13 cellular contexts compared by ENCODE assay signal in genomic region chr15:96351801-96352593, GRCh38. TPM values are rescaled to one million over a fixed set of nuclear protein-coding genes. Genes with fewer than 3 reads are reported as not detected.
A peak's percentile ranks its signal among the peaks of the same experiment; 100 is the strongest.
DNase-seq lines count a peak whose midpoint lies in the region; ATAC-seq, FAIRE-seq and TF ChIP-seq lines count a peak whose summit lies in the region.
"Had no signal": no experiment of that assay in that cellular context is flagged by ENCODE, and none has a peak within 500 bp of the region (broad histone marks: within the 10 kb centered on the region; RNA-seq: fewer than 3 reads in every experiment).

No MANE protein-coding gene starts in this region.

- H3K4me3 ChIP-seq in GM12878 (no peak overlapping the region), hepatocyte (no peak overlapping the region), psoas muscle (peak overlapping the region; percentile 30)
- H3K4me3 ChIP-seq: BLaER1, SJCRH30 had no signal

- DNase-seq in GM10248 (ENCODE audit: extremely low spot score), result no peak
- no peak for DNase-seq in GM12878 (ENCODE audit: low read depth, low spot score)
- DNase-seq in hepatocyte (ENCODE audit: low spot score), result no peak
- DNase-seq in psoas muscle, result peak in 1 of 2 donors; percentile 55
- DNase-seq in activated gamma-delta T cell (lab: John Stamatoyannopoulos, UW), result no peak
- no peak for DNase-seq in naive thymus-derived CD8-positive, alpha-beta T cell
- DNase-seq in HPDE6-E6E7 (ENCODE audit: extremely low spot score), result no peak
- DNase-seq: NCI-H2171, SJCRH30 had no signal

- H3K27me3 Mint-ChIP-seq in naive thymus-derived CD8-positive, alpha-beta T cell, result peaks cover 51 to 69% (median 62%) of the 10 kb centered on the region in 5 donors

- RAD21 ChIA-PET in GM12878 (lab: Charles Lee; ENCODE audit: unreplicated experiment), result interaction anchor here (1.3 to 11.4 kb wide), 2 partner anchors 11 to 23 kb away, joined by 4 to 124 read pairs; partner anchors contain the start of gene NR2F2

- peaks cover 4% of the 10 kb centered on the region; the same call in 1 of the 2 replicates for H3K4me1 ChIP-seq in GM12878 (ENCODE audit: control insufficient read depth, insufficient read depth, low read length)
- peaks cover 5% of the 10 kb centered on the region for H3K4me1 ChIP-seq in hepatocyte (ENCODE audit: insufficient read depth)
- peaks cover 3% of the 10 kb centered on the region for H3K4me1 ChIP-seq in psoas muscle

- no peaks in the 10 kb centered on the region; the same call in 1 of the 2 replicates for H4K20me1 ChIP-seq in GM12878 (ENCODE audit: control insufficient read depth, insufficient read depth)
- H4K20me1 ChIP-seq in hepatocyte (ENCODE audit: insufficient read depth, poor library complexity, severe bottlenecking), result peaks cover 30% of the 10 kb centered on the region

- TF ChIP-seq EP300 in GM12878 (IDR thresholded peaks at IDR 0.05; ENCODE audit: borderline replicate concordance in 1 of 2, control insufficient read depth in 1 of 2, low read depth in 2 of 2, low read length in 2 of 2), result no peak

- no peak overlapping the region for H3K27ac ChIP-seq in GM12878 (ENCODE audit: control insufficient read depth, insufficient read depth)
- no peak overlapping the region for H3K27ac ChIP-seq in hepatocyte
- peak overlapping the region; percentile 58 for H3K27ac ChIP-seq in psoas muscle
- H3K27ac ChIP-seq: BLaER1, SJCRH30 had no signal

- in situ Hi-C loops in GM12878 (cut with MboI), result loop anchor here (10.0 kb wide), 1 partner anchor 883 kb away; no protein-coding TSS in a partner anchor

- CTCF ChIA-PET in GM10248 (lab: Yijun Ruan, JAX) (no interaction called here), GM12878 (lab: Yijun Ruan, JAX) (no interaction called here)

- TF ChIP-seq RAD21 in GM12878 (IDR thresholded peaks at IDR 0.05; ENCODE audit: insufficient read depth, low read depth, low read length), result no peak

- peaks cover 0 to 13% (median 0%) of the 10 kb centered on the region in 9 donors for H3K9me3 Mint-ChIP-seq in naive thymus-derived CD8-positive, alpha-beta T cell
- H3K9me3 Mint-ChIP-seq: memory B cell; stimulated activated effector memory CD8-positive, alpha-beta T cell treated with anti-CD3 and anti-CD28 coated beads, Interleukin-12 subunit alpha, Interleukin-12 subunit beta, amount 100 ng/mL, for 72 hours had no signal

- H3K79me2 ChIP-seq in GM12878 (ENCODE audit: control insufficient read depth, insufficient read depth, low read length) (no peaks in the 10 kb centered on the region), hepatocyte (peaks cover 31% of the 10 kb centered on the region)

- SMC1A ChIA-PET in GM12878 (lab: Charles Lee; ENCODE audit: uncharacterized antibody, unreplicated experiment), result interaction anchor here (0.6 kb wide), 1 partner anchor 882 kb away, joined by 3 read pairs; no protein-coding TSS in a partner anchor

- WGBS in GM12878 (ENCODE audit: insufficient coverage, insufficient replicate concordance, low lambda C conversion rate, missing lambda C conversion rate), result 25% methylated on average over 47 of the region's 55 CpGs
- 47% methylated on average over 45 of the region's 55 CpGs for WGBS in hepatocyte (ENCODE audit: low lambda C conversion rate, missing lambda C conversion rate)
- 73 to 75% (median 73%) methylated on average over 53 to 55 of the region's 55 CpGs for WGBS in psoas muscle, 3 donors

- H3K9me3 ChIP-seq in GM12878 (replicated peaks; ENCODE audit: control insufficient read depth, insufficient read depth, low read length), result no peaks in the 10 kb centered on the region; the same call in 2 of the 3 replicates
- H3K9me3 ChIP-seq in hepatocyte (ENCODE audit: low read depth), result no peaks in the 10 kb centered on the region
- no peaks in the 10 kb centered on the region for H3K9me3 ChIP-seq in psoas muscle
- H3K9me3 ChIP-seq: BLaER1, SJCRH30 had no signal

- H3K4me3 Mint-ChIP-seq in naive thymus-derived CD8-positive, alpha-beta T cell, result no peak overlapping the region
- H3K4me3 Mint-ChIP-seq: memory B cell; stimulated activated effector memory CD8-positive, alpha-beta T cell treated with anti-CD3 and anti-CD28 coated beads, Interleukin-12 subunit alpha, Interleukin-12 subunit beta, amount 100 ng/mL, for 72 hours had no signal

- H3K9ac ChIP-seq in GM12878 (ENCODE audit: control insufficient read depth, insufficient read depth, low read length), result no peak overlapping the region
- H3K9ac ChIP-seq: BLaER1 had no signal

- intact Hi-C loops in GM12878 (cut with micrococcal nuclease; ENCODE audit: unreplicated experiment) (loop anchor here (10.0 kb wide), 1 partner anchor 793 kb away; no protein-coding TSS in a partner anchor), psoas muscle (cut with DNase I) (loop anchor here (10.0 kb wide), 3 partner anchors 353 to 1403 kb away; no protein-coding TSS in a partner anchor)

- H2AFZ ChIP-seq in GM12878 (ENCODE audit: control insufficient read depth, low read depth, low read length) (peak overlapping the region; percentile 31; the same call in 1 of the 2 replicates), hepatocyte (no peak overlapping the region)

- POLR2A ChIA-PET in GM10248 (lab: Yijun Ruan, JAX) (no interaction called here), GM12878 (lab: Charles Lee) (interaction anchor here (1.2 to 1.4 kb wide), 3 partner anchors 15 to 29 kb away, joined by 3 to 11 read pairs (median 4); partner anchors contain the start of gene NR2F2)
- POLR2A ChIA-PET in naive thymus-derived CD8-positive, alpha-beta T cell (lab: Charles Lee), result no interaction called here

- no peaks in the 10 kb centered on the region for H3K9me2 ChIP-seq in hepatocyte (replicated peaks; ENCODE audit: insufficient read depth)

- H3K4me1 Mint-ChIP-seq in naive thymus-derived CD8-positive, alpha-beta T cell, result peaks cover 5 to 16% (median 11%) of the 10 kb centered on the region in 4 donors

- H3K27me3 ChIP-seq in GM12878 (replicated peaks in 1 of 2; ENCODE audit: control insufficient read depth in 2 of 2, insufficient read depth in 2 of 2, low read length in 1 of 2), result peaks cover 0 to 9% of the 10 kb centered on the region in 2 experiments; a peak in 3 of 4 replicates
- peaks cover 87% of the 10 kb centered on the region for H3K27me3 ChIP-seq in hepatocyte
- peaks cover 0 to 33% (median 5%) of the 10 kb centered on the region in 3 donors for H3K27me3 ChIP-seq in psoas muscle (ENCODE audit: insufficient read depth in 3 of 3, low read length in 2 of 3)
- H3K27me3 ChIP-seq: SJCRH30 had no signal

- H3K36me3 ChIP-seq in GM12878 (ENCODE audit: control insufficient read depth in 2 of 2, insufficient read depth in 2 of 2, low read length in 1 of 2) (no peaks in the 10 kb centered on the region), hepatocyte (replicated peaks; ENCODE audit: insufficient read depth, low read depth) (no peaks in the 10 kb centered on the region), psoas muscle (ENCODE audit: insufficient read depth in 1 of 2, low read depth in 1 of 2) (no peaks in the 10 kb centered on the region)
- H3K36me3 ChIP-seq: BLaER1 had no signal

- ATAC-seq in GM12878 (peak; percentile 32), psoas muscle (no peak), HG02884 (IDR thresholded peaks at IDR 0.05; ENCODE audit: unreplicated experiment) (no peak)
- no peak for ATAC-seq in naive thymus-derived CD8-positive, alpha-beta T cell
- ATAC-seq: stimulated activated effector memory CD8-positive, alpha-beta T cell treated with anti-CD3 and anti-CD28 coated beads, Interleukin-12 subunit alpha, Interleukin-12 subunit beta, amount 100 ng/mL, for 72 hours had no signal

- H3K36me3 Mint-ChIP-seq in naive thymus-derived CD8-positive, alpha-beta T cell, result peaks cover 0 to 5% (median 2%) of the 10 kb centered on the region in 3 donors
- H3K36me3 Mint-ChIP-seq: memory B cell; stimulated activated effector memory CD8-positive, alpha-beta T cell treated with anti-CD3 and anti-CD28 coated beads, Interleukin-12 subunit alpha, Interleukin-12 subunit beta, amount 100 ng/mL, for 72 hours had no signal

- no peak overlapping the region for H3K27ac Mint-ChIP-seq in naive thymus-derived CD8-positive, alpha-beta T cell
- H3K27ac Mint-ChIP-seq: memory B cell; stimulated activated effector memory CD8-positive, alpha-beta T cell treated with anti-CD3 and anti-CD28 coated beads, Interleukin-12 subunit alpha, Interleukin-12 subunit beta, amount 100 ng/mL, for 72 hours had no signal

- TF ChIP-seq POLR2A in GM12878 (IDR thresholded peaks at IDR 0.05; ENCODE audit: low read depth, low read length), result no peak

- FAIRE-seq in GM12878 (lab: Jason Lieb, UNC), result no peak

- peak overlapping the region; percentile 53 for H3K4me2 ChIP-seq in GM12878 (ENCODE audit: control insufficient read depth, insufficient read depth)
- peak overlapping the region; percentile 64 for H3K4me2 ChIP-seq in hepatocyte
- H3K4me2 ChIP-seq: BLaER1 had no signal

- BruUV-seq in GM12878 (replicated peaks; lab: Mats Ljungman, UMichigan), result no TSS peak

- peak; percentile 2 for TF ChIP-seq CTCF in GM10248 (IDR thresholded peaks at IDR 0.05; ENCODE audit: control extremely low read depth, extremely low read depth, low read depth, missing control alignments)
- 0 out of 6 replicates have a peak, but pooled peaks of 1 of the 3 experiments have one; percentile 8 for TF ChIP-seq CTCF in GM12878 (IDR thresholded peaks at IDR 0.05 in 2 of 3, conservative IDR thresholded peaks at IDR 0.05 in 1 of 3; ENCODE audit: control insufficient read depth in 2 of 3, extremely low read depth in 1 of 3, insufficient read depth in 1 of 3, low read depth in 3 of 3, low read length in 3 of 3)
- no peak for TF ChIP-seq CTCF in hepatocyte (IDR thresholded peaks at IDR 0.05; ENCODE audit: poor library complexity)
- TF ChIP-seq CTCF in psoas muscle (IDR thresholded peaks at IDR 0.05), result no peak

RNA-seq across cellular contexts. Expression of gene NR2F2, which starts 21.5 kb away (rescaled TPM):
- total RNA-seq in GM12878 (2013; cell fraction: nucleolus; rRNA removed), result 21.4 and 23.4 TPM in 2 replicates
- 0.82 and 1.1 TPM in 2 replicates for total RNA-seq in GM12878 (2014; rRNA removed)
- 1.7 and 1.9 TPM in 2 replicates for total RNA-seq in GM12878 (2014; rRNA removed; fragmentation: Illumina TruSeq; extraction: Trizol)
- 9.4 and 10.1 TPM in 2 replicates for total RNA-seq in GM12878 (2021)
- 0.34 TPM for polyA plus RNA-seq in GM12878 (2011; ENCODE audit: low read depth)
- polyA plus RNA-seq in GM12878 (2011; rRNA removed), result 8.7 and 10.0 TPM in 2 replicates
- 13.9 and 14.3 TPM in 2 replicates for polyA plus RNA-seq in GM12878 (2011; cell fraction: cytosol; rRNA removed)
- polyA plus RNA-seq in GM12878 (2011; cell fraction: nucleus; rRNA removed), result 14.0 and 17.0 TPM in 2 replicates
- 2.4 and 2.6 TPM in 2 replicates for polyA plus RNA-seq in GM12878 (2012)
- polyA plus RNA-seq in GM12878 (2014; fragmentation: Illumina TruSeq; extraction: Trizol), result 6.9 TPM in 2 replicates
- 1 to 10 TPM; 2.3 to 3.2 TPM for polyA plus RNA-seq in GM12878 (2014; fragmentation: Nextera tagmentation; extraction: Ambion mirVana)
- 3.7 and 6.6 TPM in 2 replicates for polyA plus RNA-seq in GM12878 (2014; rRNA removed)
- polyA plus RNA-seq in GM12878 (2016; fragmentation: Nextera tagmentation; extraction: Ambion mirVana), result 1 to 10 TPM; 1.8 to 3.1 TPM
- polyA minus RNA-seq in GM12878 (2011; rRNA and poly(A)+ RNA removed), result 7.2 and 11.2 TPM in 2 replicates
- polyA minus RNA-seq in GM12878 (2011; cell fraction: cytosol; rRNA and poly(A)+ RNA removed), result 12.4 and 19.1 TPM in 2 replicates
- polyA minus RNA-seq in GM12878 (2011; cell fraction: nucleus; rRNA and poly(A)+ RNA removed), result 9.9 and 15.4 TPM in 2 replicates
- 16.5 and 23.0 TPM in 2 replicates for total RNA-seq in hepatocyte
- 27.9 and 28.3 TPM in 2 replicates for polyA plus RNA-seq in hepatocyte
- total RNA-seq in psoas muscle, result 10 to 100 TPM; 14.5 to 17.1 (median 15.7) TPM
- polyA plus RNA-seq in psoas muscle, result 10 to 100 TPM; 10.3 to 20.1 (median 11.3) TPM
- not detected for total RNA-seq in naive thymus-derived CD8-positive, alpha-beta T cell
- polyA plus RNA-seq in naive thymus-derived CD8-positive, alpha-beta T cell, result not detected
